Comparison of ENCODE assay signal across 8 cellular contexts in genomic region chr3:27712136-27713065, GRCh38. TPM values are rescaled to one million over a fixed set of nuclear protein-coding genes. Genes with fewer than 3 reads are reported as not detected.
DNase-seq lines count a peak whose midpoint lies in the region; ATAC-seq and TF ChIP-seq lines count a peak whose summit lies in the region.

No MANE protein-coding gene starts in this region.

- H3K27ac ChIP-seq in SJSA1 (no peak overlapping the region), osteoblast (ENCODE audit: low read depth, low read length) (no peak overlapping the region), thyroid gland (no peak overlapping the region)

- TF ChIP-seq CTCF in osteoblast (IDR thresholded peaks at IDR 0.05; ENCODE audit: extremely low read depth, low read depth, low read length): peak; percentile 76
- peak; percentile 37 to 74 (median 64) for TF ChIP-seq CTCF in thyroid gland (IDR thresholded peaks at IDR 0.05)

- no peaks in the 10 kb centered on the region for H3K79me2 ChIP-seq in osteoblast (ENCODE audit: insufficient read depth, low read length)

- peaks cover 18 to 23% (median 22%) of the 10 kb centered on the region in 3 donors for H3K4me1 Mint-ChIP-seq in IgD-negative memory B cell
- H3K4me1 Mint-ChIP-seq in activated naive CD4-positive, alpha-beta T cell treated with anti-CD3 and anti-CD28 coated beads, Interleukin-2, amount 10 ng/mL, durations not matched to agents 7 days and 5 days: peaks cover 30% of the 10 kb centered on the region

- no peaks in the 10 kb centered on the region for H3K36me3 Mint-ChIP-seq in IgD-negative memory B cell
- peaks cover 2% of the 10 kb centered on the region for H3K36me3 Mint-ChIP-seq in activated naive CD4-positive, alpha-beta T cell treated with anti-CD3 and anti-CD28 coated beads, Interleukin-2, amount 10 ng/mL, durations not matched to agents 7 days and 5 days

- H3K4me1 ChIP-seq in SJSA1 (replicated peaks) (peaks cover 7% of the 10 kb centered on the region; the same call in 1 of the 2 replicates), osteoblast (ENCODE audit: insufficient read depth, low read length) (peaks cover 18% of the 10 kb centered on the region), thyroid gland (peaks cover 17 to 18% of the 10 kb centered on the region in 2 donors)

- DNase-seq in Daoy (ENCODE audit: low read depth) (peak; percentile 81), SJSA1 (ENCODE audit: low read depth in 1 of 2, low spot score in 2 of 2) (peak; percentile 68 to 72), globus pallidus (ENCODE audit: low spot score) (peak; percentile 63), osteoblast (ENCODE audit: insufficient read length, low spot score, missing footprints) (peak; percentile 95), thyroid gland (peak; percentile 71 to 79)
- peak; percentile 84 for DNase-seq in activated naive CD4-positive, alpha-beta T cell treated with anti-CD3 and anti-CD28 coated beads, Interleukin-2, amount 10 ng/mL, durations not matched to agents 7 days and 5 days

- CTCF ChIA-PET in activated naive CD4-positive, alpha-beta T cell treated with anti-CD3 and anti-CD28 coated beads, Interleukin-2, amount 10 ng/mL, durations not matched to agents 7 days and 5 days (lab: Charles Lee): interaction anchor here (0.6 to 3.3 kb wide), 32 partner anchors 10 to 637 kb away, joined by 3 to 58 read pairs (median 4); partner anchors contain the start of genes AZI2, EOMES and ZCWPW2

- H4K20me1 ChIP-seq in osteoblast (ENCODE audit: insufficient read depth, low read length): no peaks in the 10 kb centered on the region

- peak overlapping the region; percentile 100 for H3K4me2 ChIP-seq in osteoblast (ENCODE audit: insufficient read depth, low read length)

- peaks cover 0 to 8% (median 0%) of the 10 kb centered on the region in 3 donors for H3K9me3 Mint-ChIP-seq in IgD-negative memory B cell
- H3K9me3 Mint-ChIP-seq in activated naive CD4-positive, alpha-beta T cell treated with anti-CD3 and anti-CD28 coated beads, Interleukin-2, amount 10 ng/mL, durations not matched to agents 7 days and 5 days: no peaks in the 10 kb centered on the region

- peak overlapping the region; percentile 97 for H2AFZ ChIP-seq in osteoblast (ENCODE audit: low read length)

- H3K27me3 Mint-ChIP-seq in IgD-negative memory B cell: peaks cover 53% of the 10 kb centered on the region
- peaks cover 74% of the 10 kb centered on the region for H3K27me3 Mint-ChIP-seq in activated naive CD4-positive, alpha-beta T cell treated with anti-CD3 and anti-CD28 coated beads, Interleukin-2, amount 10 ng/mL, durations not matched to agents 7 days and 5 days

- no peaks in the 10 kb centered on the region for H3K9me3 ChIP-seq in SJSA1 (replicated peaks)
- H3K9me3 ChIP-seq in osteoblast (ENCODE audit: low read depth, low read length): no peaks in the 10 kb centered on the region
- no peaks in the 10 kb centered on the region for H3K9me3 ChIP-seq in thyroid gland

- H3K36me3 ChIP-seq in SJSA1: no peaks in the 10 kb centered on the region
- no peaks in the 10 kb centered on the region for H3K36me3 ChIP-seq in osteoblast (ENCODE audit: insufficient read depth, low read length)
- H3K36me3 ChIP-seq in thyroid gland: no peaks in the 10 kb centered on the region

- 1 to 2% methylated on average over 47 to 48 of the region's 49 CpGs for WGBS in thyroid gland, 2 donors

- H3K27ac Mint-ChIP-seq in IgD-negative memory B cell: peak overlapping the region; percentile 65 to 86 (median 83)
- peak overlapping the region; percentile 49 for H3K27ac Mint-ChIP-seq in activated naive CD4-positive, alpha-beta T cell treated with anti-CD3 and anti-CD28 coated beads, Interleukin-2, amount 10 ng/mL, durations not matched to agents 7 days and 5 days

- peak overlapping the region; percentile 33 for H3K4me3 ChIP-seq in SJSA1
- peak overlapping the region; percentile 79 for H3K4me3 ChIP-seq in osteoblast (ENCODE audit: insufficient read depth, low read length)
- H3K4me3 ChIP-seq in thyroid gland (replicated peaks in 1 of 3): peak overlapping the region; percentile 27 to 38 (median 34)

- TF ChIP-seq POLR2A in thyroid gland (IDR thresholded peaks at IDR 0.05): no peak

- H3K27me3 ChIP-seq in SJSA1 (replicated peaks): peaks cover 18% of the 10 kb centered on the region
- peaks cover 55% of the 10 kb centered on the region for H3K27me3 ChIP-seq in osteoblast (ENCODE audit: insufficient read depth, low read length)
- peaks cover 7% of the 10 kb centered on the region for H3K27me3 ChIP-seq in thyroid gland

- peak overlapping the region; percentile 85 to 99 (median 96) for H3K4me3 Mint-ChIP-seq in IgD-negative memory B cell
- peak overlapping the region; percentile 82 for H3K4me3 Mint-ChIP-seq in activated naive CD4-positive, alpha-beta T cell treated with anti-CD3 and anti-CD28 coated beads, Interleukin-2, amount 10 ng/mL, durations not matched to agents 7 days and 5 days

- intact Hi-C loops in thyroid gland (cut with DNase I): no loop called here

- ATAC-seq in GM21619 (IDR thresholded peaks at IDR 0.05; ENCODE audit: unreplicated experiment): peak; percentile 89

RNA-seq across cellular contexts. Expression of gene EOMES, which starts 9.7 kb away (rescaled TPM):
- 0.06 and 0.68 TPM in 2 replicates for total RNA-seq in Daoy (2014; rRNA removed; shearing (Covaris generic))
- polyA plus RNA-seq in IgD-negative memory B cell: 1.1 TPM
- not detected in 2 replicates for total RNA-seq in SJSA1 (2014; rRNA removed; shearing (Covaris generic))
- under 0.01 TPM in 1 of 2 replicates, not detected in the other for total RNA-seq in osteoblast
- under 1 TPM in 1 of 4 donors, not detected in 3; 0.40 TPM for total RNA-seq in thyroid gland
